In genomic region chr11:101341578-101341977, GRCh38 we compare ENCODE assay signal across 26 cellular contexts.
A peak's percentile ranks its signal among the peaks of the same experiment; 100 is the strongest.
DNase-seq lines count a peak whose midpoint lies in the region; ATAC-seq and TF ChIP-seq lines count a peak whose summit lies in the region.
"Had no signal": no experiment of that assay in that cellular context is flagged by ENCODE, and none has a peak within 500 bp of the region (broad histone marks: within the 10 kb centered on the region; RNA-seq: fewer than 3 reads in every experiment).

No MANE protein-coding gene starts in this region.

- H3K4me1 Mint-ChIP-seq in activated CD4-positive, alpha-beta T cell treated with anti-CD3 and anti-CD28 coated beads, Interleukin-2, amount 10 ng/mL, durations not matched to agents 7 days and 5 days, result no peaks in the 10 kb centered on the region
- H3K4me1 Mint-ChIP-seq: CD4-positive, CD25-positive, alpha-beta regulatory T cell; IgD-negative memory B cell had no signal

- DNase-seq in ascending aorta (ENCODE audit: low spot score in 2 of 2) (no peak), left kidney (ENCODE audit: low read depth, low spot score) (peak; percentile 28), tibial artery (no peak), NCI-H2227 (lab: John Stamatoyannopoulos, UW; ENCODE audit: unreplicated experiment) (no peak)
- DNase-seq in activated CD4-positive, alpha-beta T cell treated with anti-CD3 and anti-CD28 coated beads, Interleukin-2, amount 10 ng/mL, durations not matched to agents 7 days and 5 days, result no peak
- DNase-seq: CD4-positive, CD25-positive, alpha-beta regulatory T cell; DMS153; GDM1; NCI-H1092 treated with DMSO at 0.1 percent for 48 hours; NCI-H1436 treated with DMSO at 0.1 percent for 48 hours; NCI-H187 treated with DMSO at 0.1 percent for 48 hours; NCI-H2107; NCI-H446 treated with DMSO at 0.1 percent for 48 hours; NCI-H526; NCI-H82; NK-92 treated with Interleukin-12 subunit alpha and Interleukin-12 subunit beta, amount 100 ng/mL, for 24 hours; Right ventricle myocardium superior; RPMI8226 had no signal

- TF ChIP-seq EP300 in Ishikawa (IDR thresholded peaks at IDR 0.05; ENCODE audit: borderline replicate concordance), result peak; percentile 65; the same call in 1 of the 2 replicates

- H3K4me3 Mint-ChIP-seq in activated CD4-positive, alpha-beta T cell treated with anti-CD3 and anti-CD28 coated beads, Interleukin-2, amount 10 ng/mL, durations not matched to agents 7 days and 5 days, result no peak overlapping the region
- H3K4me3 Mint-ChIP-seq: CD4-positive, CD25-positive, alpha-beta regulatory T cell; IgD-negative memory B cell had no signal

- peaks cover 2% of the 10 kb centered on the region for H3K9me3 Mint-ChIP-seq in activated CD4-positive, alpha-beta T cell treated with anti-CD3 and anti-CD28 coated beads, Interleukin-2, amount 10 ng/mL, durations not matched to agents 7 days and 5 days

- TF ChIP-seq CTCF in ascending aorta (IDR thresholded peaks at IDR 0.05) (no peak), tibial artery (IDR thresholded peaks at IDR 0.05) (no peak)

- CTCF ChIA-PET in activated CD4-positive, alpha-beta T cell treated with anti-CD3 and anti-CD28 coated beads, Interleukin-2, amount 10 ng/mL, durations not matched to agents 7 days and 5 days (lab: Charles Lee), result no interaction called here

- TF ChIP-seq RAD21 in Ishikawa (IDR thresholded peaks at IDR 0.05; ENCODE audit: low read depth), result no peak

- no peaks in the 10 kb centered on the region for H3K36me3 Mint-ChIP-seq in activated CD4-positive, alpha-beta T cell treated with anti-CD3 and anti-CD28 coated beads, Interleukin-2, amount 10 ng/mL, durations not matched to agents 7 days and 5 days (ENCODE audit: low read depth)
- H3K36me3 Mint-ChIP-seq: CD4-positive, CD25-positive, alpha-beta regulatory T cell; IgD-negative memory B cell had no signal

- POLR2A ChIA-PET in activated CD4-positive, alpha-beta T cell treated with anti-CD3 and anti-CD28 coated beads, Interleukin-2, amount 10 ng/mL, durations not matched to agents 7 days and 5 days (lab: Charles Lee), result no interaction called here

- no peak for ATAC-seq in GM21447 (IDR thresholded peaks at IDR 0.05; ENCODE audit: unreplicated experiment)
- no peak for ATAC-seq in HG02973 (IDR thresholded peaks at IDR 0.05; ENCODE audit: unreplicated experiment)

- H3K4me1 ChIP-seq in ascending aorta (peaks cover 0 to 11% of the 10 kb centered on the region in 2 donors), tibial artery (peaks cover 0 to 40% (median 11%) of the 10 kb centered on the region in 4 donors)
- H3K4me1 ChIP-seq: BLaER1, SJSA1 had no signal

- H3K27me3 ChIP-seq in ascending aorta, result no peaks in the 10 kb centered on the region
- no peaks in the 10 kb centered on the region for H3K27me3 ChIP-seq in tibial artery
- H3K27me3 ChIP-seq: BLaER1, SJSA1 had no signal

- intact Hi-C loops in ascending aorta (cut with DNase I) (loop anchor here (5.0 kb wide), 1 partner anchor 101 kb away; no protein-coding TSS in a partner anchor), tibial artery (cut with DNase I; ENCODE audit: low total_unique reads) (no loop called here)

- no peaks in the 10 kb centered on the region for H3K9me3 ChIP-seq in ascending aorta
- H3K9me3 ChIP-seq in tibial artery, result no peaks in the 10 kb centered on the region
- H3K9me3 ChIP-seq: BLaER1, SJSA1 had no signal

- H3K27ac ChIP-seq in ascending aorta, result peak overlapping the region; percentile 59 to 76
- peak overlapping the region; percentile 49 to 60 for H3K27ac ChIP-seq in tibial artery
- H3K27ac ChIP-seq: BLaER1, HL-60, PC-9, SJSA1 had no signal

- H3K36me3 ChIP-seq in ascending aorta, result no peaks in the 10 kb centered on the region
- no peaks in the 10 kb centered on the region for H3K36me3 ChIP-seq in tibial artery
- H3K36me3 ChIP-seq: BLaER1, SJSA1 had no signal

- H3K27me3 Mint-ChIP-seq in activated CD4-positive, alpha-beta T cell treated with anti-CD3 and anti-CD28 coated beads, Interleukin-2, amount 10 ng/mL, durations not matched to agents 7 days and 5 days, result no peaks in the 10 kb centered on the region
- H3K27me3 Mint-ChIP-seq: CD4-positive, CD25-positive, alpha-beta regulatory T cell had no signal

- no peak overlapping the region for H3K4me3 ChIP-seq in ascending aorta
- no peak overlapping the region for H3K4me3 ChIP-seq in tibial artery
- H3K4me3 ChIP-seq: BLaER1, PC-9, SJSA1 had no signal

- no peak overlapping the region for H3K27ac Mint-ChIP-seq in activated CD4-positive, alpha-beta T cell treated with anti-CD3 and anti-CD28 coated beads, Interleukin-2, amount 10 ng/mL, durations not matched to agents 7 days and 5 days
- H3K27ac Mint-ChIP-seq: CD4-positive, CD25-positive, alpha-beta regulatory T cell; IgD-negative memory B cell had no signal

TF ChIP-seq in Ishikawa, 13 proteins besides CTCF, POLR2A, EP300 and RAD21:
- TF ChIP-seq EGR1 (IDR thresholded peaks at IDR 0.05), result no peak
- peak; percentile 37; the same call in 1 of the 2 replicates for TF ChIP-seq CEBPB (IDR thresholded peaks at IDR 0.05)
- no peak for TF ChIP-seq YY1 (IDR thresholded peaks at IDR 0.05; ENCODE audit: low read depth)
- no peak for TF ChIP-seq TAF1 (IDR thresholded peaks at IDR 0.05; ENCODE audit: low read depth)
- TF ChIP-seq TEAD4 (IDR thresholded peaks at IDR 0.05), result peak; percentile 71
- TF ChIP-seq, protein P1, sequence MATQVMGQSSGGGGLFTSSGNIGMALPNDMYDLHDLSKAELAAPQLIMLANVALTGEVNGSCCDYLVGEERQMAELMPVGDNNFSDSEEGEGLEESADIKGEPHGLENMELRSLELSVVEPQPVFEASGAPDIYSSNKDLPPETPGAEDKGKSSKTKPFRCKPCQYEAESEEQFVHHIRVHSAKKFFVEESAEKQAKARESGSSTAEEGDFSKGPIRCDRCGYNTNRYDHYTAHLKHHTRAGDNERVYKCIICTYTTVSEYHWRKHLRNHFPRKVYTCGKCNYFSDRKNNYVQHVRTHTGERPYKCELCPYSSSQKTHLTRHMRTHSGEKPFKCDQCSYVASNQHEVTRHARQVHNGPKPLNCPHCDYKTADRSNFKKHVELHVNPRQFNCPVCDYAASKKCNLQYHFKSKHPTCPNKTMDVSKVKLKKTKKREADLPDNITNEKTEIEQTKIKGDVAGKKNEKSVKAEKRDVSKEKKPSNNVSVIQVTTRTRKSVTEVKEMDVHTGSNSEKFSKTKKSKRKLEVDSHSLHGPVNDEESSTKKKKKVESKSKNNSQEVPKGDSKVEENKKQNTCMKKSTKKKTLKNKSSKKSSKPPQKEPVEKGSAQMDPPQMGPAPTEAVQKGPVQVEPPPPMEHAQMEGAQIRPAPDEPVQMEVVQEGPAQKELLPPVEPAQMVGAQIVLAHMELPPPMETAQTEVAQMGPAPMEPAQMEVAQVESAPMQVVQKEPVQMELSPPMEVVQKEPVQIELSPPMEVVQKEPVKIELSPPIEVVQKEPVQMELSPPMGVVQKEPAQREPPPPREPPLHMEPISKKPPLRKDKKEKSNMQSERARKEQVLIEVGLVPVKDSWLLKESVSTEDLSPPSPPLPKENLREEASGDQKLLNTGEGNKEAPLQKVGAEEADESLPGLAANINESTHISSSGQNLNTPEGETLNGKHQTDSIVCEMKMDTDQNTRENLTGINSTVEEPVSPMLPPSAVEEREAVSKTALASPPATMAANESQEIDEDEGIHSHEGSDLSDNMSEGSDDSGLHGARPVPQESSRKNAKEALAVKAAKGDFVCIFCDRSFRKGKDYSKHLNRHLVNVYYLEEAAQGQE (IDR thresholded peaks at IDR 0.05; ENCODE audit: low read depth), result no peak
- peak; percentile 73 for TF ChIP-seq NFIC (IDR thresholded peaks at IDR 0.05)
- TF ChIP-seq CREB1 (IDR thresholded peaks at IDR 0.05; ENCODE audit: low read depth), result peak; percentile 50; the same call in 1 of the 2 replicates
- TF ChIP-seq TCF12 (IDR thresholded peaks at IDR 0.05; ENCODE audit: low read depth), result 0 out of 2 replicates have a peak, but pooled peaks have one; percentile 61
- TF ChIP-seq, protein P2, sequence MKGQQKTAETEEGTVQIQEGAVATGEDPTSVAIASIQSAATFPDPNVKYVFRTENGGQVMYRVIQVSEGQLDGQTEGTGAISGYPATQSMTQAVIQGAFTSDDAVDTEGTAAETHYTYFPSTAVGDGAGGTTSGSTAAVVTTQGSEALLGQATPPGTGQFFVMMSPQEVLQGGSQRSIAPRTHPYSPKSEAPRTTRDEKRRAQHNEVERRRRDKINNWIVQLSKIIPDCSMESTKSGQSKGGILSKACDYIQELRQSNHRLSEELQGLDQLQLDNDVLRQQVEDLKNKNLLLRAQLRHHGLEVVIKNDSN (IDR thresholded peaks at IDR 0.05), result no peak
- TF ChIP-seq FOXM1 (IDR thresholded peaks at IDR 0.05; ENCODE audit: borderline replicate concordance, low read depth), result peak; percentile 46; the same call in 1 of the 2 replicates
- TF ChIP-seq ZBTB7A (IDR thresholded peaks at IDR 0.05; ENCODE audit: low read depth), result no peak
- TF ChIP-seq, protein P3, sequence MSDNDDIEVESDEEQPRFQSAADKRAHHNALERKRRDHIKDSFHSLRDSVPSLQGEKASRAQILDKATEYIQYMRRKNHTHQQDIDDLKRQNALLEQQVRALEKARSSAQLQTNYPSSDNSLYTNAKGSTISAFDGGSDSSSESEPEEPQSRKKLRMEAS (IDR thresholded peaks at IDR 0.05), result peak; percentile 27; the same call in 1 of the 2 replicates
